In the genomic region with DNA sequence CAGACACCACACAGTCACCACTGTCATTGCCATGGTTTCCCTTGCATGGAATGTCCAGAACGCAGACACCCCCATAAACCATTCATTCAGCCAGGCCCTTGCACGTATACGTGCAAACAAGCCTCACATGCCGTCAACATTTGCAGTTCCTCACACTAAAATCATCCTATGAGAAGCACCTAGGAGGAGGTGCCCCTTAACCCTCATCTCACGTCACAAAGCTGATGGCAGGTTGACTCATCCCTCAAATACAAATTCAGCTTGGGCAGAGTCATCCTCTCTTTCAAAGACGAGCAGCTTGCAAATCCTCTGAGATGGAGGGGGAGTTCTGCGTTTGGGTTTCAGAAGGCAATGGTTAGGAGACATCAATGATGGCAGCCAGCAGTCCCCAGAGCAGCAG, we compare ENCODE assay signal across 24 cellular contexts. TPM values are rescaled to one million over a fixed set of nuclear protein-coding genes. Genes with fewer than 3 reads are reported as not detected.
"Had no signal": no experiment of that assay in that cellular context is flagged by ENCODE, and none has a peak within 500 bp of the region (broad histone marks: within the 10 kb centered on the region; RNA-seq: fewer than 3 reads in every experiment).

No MANE protein-coding gene starts in this region.

- H3K9me3 Mint-ChIP-seq: activated CD4-positive, alpha-beta memory T cell treated with anti-CD3 and anti-CD28 coated beads for 36 hours; activated naive CD4-positive, alpha-beta T cell treated with anti-CD3 and anti-CD28 coated beads for 36 hours; activated naive CD8-positive, alpha-beta T cell treated with anti-CD3 and anti-CD28 coated beads, Interleukin-2, amount 10 ng/mL, durations not matched to agents 7 days and 5 days; activated T-cell treated with anti-CD3 and anti-CD28 coated beads, Interleukin-2, amount 50 U/mL, for 72 hours; natural killer cell; stimulated activated memory B cell treated with anti-CD40 and anti-IgM and Interleukin-4, amounts not matched to agents 10 μg/mL and 1 μg/mL and 100 μg/mL, for 72 hours had no signal

- H3K27ac Mint-ChIP-seq: activated CD4-positive, alpha-beta memory T cell treated with anti-CD3 and anti-CD28 coated beads for 36 hours; activated naive CD4-positive, alpha-beta T cell treated with anti-CD3 and anti-CD28 coated beads for 36 hours; activated naive CD8-positive, alpha-beta T cell treated with anti-CD3 and anti-CD28 coated beads, Interleukin-2, amount 10 ng/mL, durations not matched to agents 7 days and 5 days; activated T-cell treated with anti-CD3 and anti-CD28 coated beads, Interleukin-2, amount 50 U/mL, for 72 hours; natural killer cell; stimulated activated memory B cell treated with anti-CD40 and anti-IgM and Interleukin-4, amounts not matched to agents 10 μg/mL and 1 μg/mL and 100 μg/mL, for 72 hours had no signal

- DNase-seq: activated CD4-positive, alpha-beta memory T cell treated with anti-CD3 and anti-CD28 coated beads for 36 hours; activated CD4-positive, alpha-beta T cell treated with anti-CD3 and anti-CD28 coated beads for 4 hours; activated CD4-positive, CD25-positive, alpha-beta regulatory T cell; activated effector memory CD4-positive, alpha-beta T cell treated with Interleukin-2 at 50 U/mL for 16 hours; activated naive CD4-positive, alpha-beta T cell treated with anti-CD3 and anti-CD28 coated beads for 36 hours; activated naive CD8-positive, alpha-beta T cell treated with anti-CD3 and anti-CD28 coated beads, Interleukin-2, amount 10 ng/mL, durations not matched to agents 7 days and 5 days; activated T-cell treated with anti-CD3 and anti-CD28 coated beads, Interleukin-2, amount 50 U/mL, for 72 hours; amygdala; cerebellar nuclear complex; esophagus squamous epithelium; hypothalamus; left ventricle myocardium inferior; natural killer cell; ovary; right cardiac atrium; stimulated activated CD4-positive, alpha-beta T cell treated with anti-CD3 and anti-CD28 coated beads, Interleukin-1b, Interleukin-23, amount 100 ng/mL, for 48 hours; stomach; transverse colon; uterus had no signal

- H3K36me3 Mint-ChIP-seq: activated CD4-positive, alpha-beta memory T cell treated with anti-CD3 and anti-CD28 coated beads for 36 hours; activated naive CD8-positive, alpha-beta T cell treated with anti-CD3 and anti-CD28 coated beads, Interleukin-2, amount 10 ng/mL, durations not matched to agents 7 days and 5 days; natural killer cell; stimulated activated memory B cell treated with anti-CD40 and anti-IgM and Interleukin-4, amounts not matched to agents 10 μg/mL and 1 μg/mL and 100 μg/mL, for 72 hours had no signal

- H3K4me1 Mint-ChIP-seq: activated naive CD8-positive, alpha-beta T cell treated with anti-CD3 and anti-CD28 coated beads, Interleukin-2, amount 10 ng/mL, durations not matched to agents 7 days and 5 days; stimulated activated memory B cell treated with anti-CD40 and anti-IgM and Interleukin-4, amounts not matched to agents 10 μg/mL and 1 μg/mL and 100 μg/mL, for 72 hours had no signal

- H3K4me3 Mint-ChIP-seq: activated CD4-positive, alpha-beta memory T cell treated with anti-CD3 and anti-CD28 coated beads for 36 hours; activated naive CD4-positive, alpha-beta T cell treated with anti-CD3 and anti-CD28 coated beads for 36 hours; activated naive CD8-positive, alpha-beta T cell treated with anti-CD3 and anti-CD28 coated beads, Interleukin-2, amount 10 ng/mL, durations not matched to agents 7 days and 5 days; activated T-cell treated with anti-CD3 and anti-CD28 coated beads, Interleukin-2, amount 50 U/mL, for 72 hours; natural killer cell; stimulated activated memory B cell treated with anti-CD40 and anti-IgM and Interleukin-4, amounts not matched to agents 10 μg/mL and 1 μg/mL and 100 μg/mL, for 72 hours had no signal

RNA-seq across cellular contexts. Expression of a gene that starts 17.2 kb away (rescaled TPM):
- total RNA-seq: activated CD4-positive, alpha-beta memory T cell treated with anti-CD3 and anti-CD28 coated beads for 36 hours; activated naive CD4-positive, alpha-beta T cell treated with anti-CD3 and anti-CD28 coated beads for 36 hours; activated naive CD8-positive, alpha-beta T cell treated with anti-CD3 and anti-CD28 coated beads, Interleukin-2, amount 10 ng/mL, durations not matched to agents 7 days and 5 days; activated T-cell treated with anti-CD3 and anti-CD28 coated beads, Interleukin-2, amount 50 U/mL, for 72 hours; esophagus squamous epithelium; gastroesophageal sphincter; left ventricle myocardium inferior; lung microvascular endothelial cell; natural killer cell; ovary; pulmonary artery endothelial cell; right cardiac atrium; stomach; transverse colon; uterus had no signal
- polyA plus RNA-seq: ovary, right cardiac atrium had no signal

RNA-seq across cellular contexts. Expression of a gene that starts 40.3 kb away (rescaled TPM):
- total RNA-seq: activated CD4-positive, alpha-beta memory T cell treated with anti-CD3 and anti-CD28 coated beads for 36 hours; activated naive CD4-positive, alpha-beta T cell treated with anti-CD3 and anti-CD28 coated beads for 36 hours; activated naive CD8-positive, alpha-beta T cell treated with anti-CD3 and anti-CD28 coated beads, Interleukin-2, amount 10 ng/mL, durations not matched to agents 7 days and 5 days; activated T-cell treated with anti-CD3 and anti-CD28 coated beads, Interleukin-2, amount 50 U/mL, for 72 hours; gastroesophageal sphincter; left ventricle myocardium inferior; lung microvascular endothelial cell; ovary; pulmonary artery endothelial cell; right cardiac atrium; transverse colon had no signal
- polyA plus RNA-seq: ovary, right cardiac atrium, stomach had no signal

RNA-seq across cellular contexts. Expression of a gene that starts 56.7 kb away (rescaled TPM):
- total RNA-seq: activated CD4-positive, alpha-beta memory T cell treated with anti-CD3 and anti-CD28 coated beads for 36 hours; activated naive CD4-positive, alpha-beta T cell treated with anti-CD3 and anti-CD28 coated beads for 36 hours; activated naive CD8-positive, alpha-beta T cell treated with anti-CD3 and anti-CD28 coated beads, Interleukin-2, amount 10 ng/mL, durations not matched to agents 7 days and 5 days; activated T-cell treated with anti-CD3 and anti-CD28 coated beads, Interleukin-2, amount 50 U/mL, for 72 hours; esophagus squamous epithelium; left ventricle myocardium inferior; lung microvascular endothelial cell; natural killer cell; ovary; pulmonary artery endothelial cell; right cardiac atrium; stomach; suprapubic skin; transverse colon; uterus had no signal
- polyA plus RNA-seq: ovary, right cardiac atrium, stomach had no signal
